ENCODE assay signal across 9 cellular contexts in genomic region chr17:74325743-74326379, GRCh38. TPM values are rescaled to one million over a fixed set of nuclear protein-coding genes. Genes with fewer than 3 reads are reported as not detected.
DNase-seq lines count a peak whose midpoint lies in the region; ATAC-seq and TF ChIP-seq lines count a peak whose summit lies in the region.
"Had no signal": no experiment of that assay in that cellular context is flagged by ENCODE, and none has a peak within 500 bp of the region (broad histone marks: within the 10 kb centered on the region; RNA-seq: fewer than 3 reads in every experiment).

KIF19 (plus strand) TSS chr17:74326226; CDS start chr17:74326350, 124 bp downstream.

- ATAC-seq in IMR-90 (ENCODE audit: low read depth) (peak; percentile 46), GM21515 (IDR thresholded peaks at IDR 0.05; ENCODE audit: unreplicated experiment) (no peak)

- H3K18ac ChIP-seq in IMR-90 (ENCODE audit: low read depth, low read length): no peak within 1 kb of the TSS
- no peak within 1 kb of the TSS for H3K18ac ChIP-seq in trophoblast cell (ENCODE audit: low read length)

- TF ChIP-seq POLR2A in IMR-90 (IDR thresholded peaks at IDR 0.05; ENCODE audit: low read depth, low read length) (no peak), thyroid gland (IDR thresholded peaks at IDR 0.05) (peak in 1 of 2 donors; percentile 42)

- H4K20me1 ChIP-seq in IMR-90 (ENCODE audit: insufficient read depth, low read length) (no peaks in the 10 kb centered on the region), Karpas-422 (ENCODE audit: insufficient read depth, low read depth, low read length) (no peaks in the 10 kb centered on the region)

- H3K4me3 ChIP-seq in GM06990 (replicated peaks; ENCODE audit: low read depth, low read length) (peak within 1 kb of the TSS; percentile 5; the same call in 1 of the 2 replicates), IMR-90 (ENCODE audit: insufficient read depth, low read depth, low read length) (no peak within 1 kb of the TSS), trophoblast cell (ENCODE audit: low read depth, low read length) (peak within 1 kb of the TSS; percentile 39), thyroid gland (replicated peaks in 1 of 3) (peak within 1 kb of the TSS in 2 of 3 donors; percentile 16 to 38), Karpas-422 (ENCODE audit: low read length) (no peak within 1 kb of the TSS)

- H3K4me1 ChIP-seq in IMR-90 (ENCODE audit: control insufficient read depth, insufficient read depth, low read length) (no peaks in the 10 kb centered on the region), trophoblast cell (ENCODE audit: control insufficient read depth in 1 of 2, insufficient read depth in 2 of 2, low read length in 2 of 2) (peaks cover 5 to 6% of the 10 kb centered on the region in 2 experiments), thyroid gland (peaks cover 15 to 27% of the 10 kb centered on the region in 2 donors), Karpas-422 (ENCODE audit: low read length) (no peaks in the 10 kb centered on the region)

- no peak within 1 kb of the TSS for H3K4ac ChIP-seq in IMR-90 (ENCODE audit: low read depth, low read length)
- no peak within 1 kb of the TSS for H3K4ac ChIP-seq in trophoblast cell (ENCODE audit: low read depth, low read length)

- no peak for TF ChIP-seq RAD21 in IMR-90 (IDR thresholded peaks at IDR 0.05; ENCODE audit: low read length)

- H3K79me2 ChIP-seq in trophoblast cell (ENCODE audit: control insufficient read depth, insufficient read depth, low read length, poor library complexity): no peaks in the 10 kb centered on the region
- H3K79me2 ChIP-seq in Karpas-422 (ENCODE audit: low read length): no peaks in the 10 kb centered on the region

- H3K36me3 ChIP-seq in GM06990 (ENCODE audit: control insufficient read depth, insufficient read depth, low read length) (no peaks in the 10 kb centered on the region), IMR-90 (ENCODE audit: control insufficient read depth, insufficient read depth, low read length) (no peaks in the 10 kb centered on the region), trophoblast cell (ENCODE audit: control insufficient read depth in 1 of 2, insufficient read depth in 2 of 2, low read length in 2 of 2) (no peaks in the 10 kb centered on the region), thyroid gland (no peaks in the 10 kb centered on the region), Karpas-422 (ENCODE audit: insufficient read depth, low read length) (no peaks in the 10 kb centered on the region)

- in situ Hi-C loops in IMR-90 (cut with MboI; ENCODE audit: low sequenced_read_pairs): no loop called here

- POLR2A ChIA-PET in IMR-90 (lab: Charles Lee; ENCODE audit: unreplicated experiment): no interaction called here

- H4K5ac ChIP-seq in IMR-90 (ENCODE audit: low read depth, low read length): no peak within 1 kb of the TSS

- H3K23ac ChIP-seq in IMR-90 (ENCODE audit: low read depth, low read length) (no peak within 1 kb of the TSS), trophoblast cell (ENCODE audit: low read length) (no peak within 1 kb of the TSS)

- H3K79me1 ChIP-seq in IMR-90 (ENCODE audit: low read depth in 1 of 2, low read length in 2 of 2): no peaks in the 10 kb centered on the region
- H3K79me1 ChIP-seq in trophoblast cell (ENCODE audit: low read length): no peaks in the 10 kb centered on the region

- no peaks in the 10 kb centered on the region for H3K9me1 ChIP-seq in IMR-90 (ENCODE audit: insufficient read depth, low read length)

- H2BK12ac ChIP-seq in trophoblast cell (ENCODE audit: low read length): no peak within 1 kb of the TSS

- no peak within 1 kb of the TSS for H3K27ac ChIP-seq in IMR-90 (ENCODE audit: insufficient read depth, low read length)
- H3K27ac ChIP-seq in trophoblast cell (ENCODE audit: low read depth, low read length): no peak within 1 kb of the TSS
- H3K27ac ChIP-seq in thyroid gland: peak within 1 kb of the TSS in 1 of 3 donors; percentile 33
- H3K27ac ChIP-seq in Karpas-422 (ENCODE audit: low read length): no peak within 1 kb of the TSS
- H3K27ac ChIP-seq: HL-60 had no signal

- no peak within 1 kb of the TSS for H2BK20ac ChIP-seq in IMR-90 (ENCODE audit: low read depth, low read length)

- peak within 1 kb of the TSS; percentile 32 for H2AFZ ChIP-seq in IMR-90 (replicated peaks; ENCODE audit: low read length, poor library complexity)
- no peak within 1 kb of the TSS for H2AFZ ChIP-seq in trophoblast cell (ENCODE audit: insufficient read depth, low read length, poor library complexity)
- no peak within 1 kb of the TSS for H2AFZ ChIP-seq in Karpas-422 (ENCODE audit: low read length)

- H3K9ac ChIP-seq in IMR-90 (ENCODE audit: low read depth, low read length) (no peak within 1 kb of the TSS), trophoblast cell (ENCODE audit: low read length) (no peak within 1 kb of the TSS), Karpas-422 (ENCODE audit: low read length) (no peak within 1 kb of the TSS)

- dilution Hi-C loops in IMR-90 (cut with HindIII; ENCODE audit: low sequenced_read_pairs, unreplicated experiment): no loop called here

- H3K14ac ChIP-seq in IMR-90 (replicated peaks; ENCODE audit: low read depth, low read length): no peak within 1 kb of the TSS
- no peak within 1 kb of the TSS for H3K14ac ChIP-seq in trophoblast cell (ENCODE audit: low read length)

- H3K27me3 ChIP-seq in GM06990 (replicated peaks; ENCODE audit: control insufficient read depth, insufficient read depth, low read length): peaks cover 5% of the 10 kb centered on the region
- peaks cover 8% of the 10 kb centered on the region for H3K27me3 ChIP-seq in IMR-90 (ENCODE audit: control insufficient read depth, insufficient read depth, low read length)
- peaks cover 23% of the 10 kb centered on the region for H3K27me3 ChIP-seq in trophoblast cell (ENCODE audit: insufficient read depth, low read length)
- H3K27me3 ChIP-seq in thyroid gland: no peaks in the 10 kb centered on the region
- no peaks in the 10 kb centered on the region for H3K27me3 ChIP-seq in Karpas-422 (ENCODE audit: low read length)

- no peak within 1 kb of the TSS for H2BK15ac ChIP-seq in IMR-90 (ENCODE audit: low read depth, low read length)

- TF ChIP-seq CTCF in GM06990 (IDR thresholded peaks at IDR 0.05; ENCODE audit: insufficient read depth, low read length, poor library complexity, severe bottlenecking): no peak
- no peak for TF ChIP-seq CTCF in IMR-90 (conservative IDR thresholded peaks at IDR 0.05; ENCODE audit: low read depth, low read length)
- no peak for TF ChIP-seq CTCF in thyroid gland (IDR thresholded peaks at IDR 0.05)

- peak; percentile 56 for DNase-seq in GM06990 (ENCODE audit: extremely low read depth, insufficient read length)
- DNase-seq in IMR-90: no peak
- peak; percentile 44 for DNase-seq in activated T-cell treated with anti-CD3 and anti-CD28 coated beads for 24 hours (ENCODE audit: low read depth)
- no peak for DNase-seq in glomerular endothelial cell (ENCODE audit: extremely low read depth, low read depth, low spot score)
- DNase-seq in trophoblast cell: peak in 1 of 2 donors; percentile 2
- DNase-seq in thyroid gland: peak; percentile 58 to 70
- DNase-seq in Karpas-422: no peak

- H3K4me2 ChIP-seq in IMR-90 (ENCODE audit: low read depth, low read length) (peak within 1 kb of the TSS; percentile 35; the same call in 1 of the 2 replicates), trophoblast cell (ENCODE audit: low read length) (peak within 1 kb of the TSS; percentile 56), Karpas-422 (ENCODE audit: low read depth, low read length, poor library complexity, severe bottlenecking) (no peak within 1 kb of the TSS)

- BruUV-seq in IMR-90 (replicated peaks; lab: Mats Ljungman, UMichigan): no TSS peak

- no peaks in the 10 kb centered on the region for H3K9me2 ChIP-seq in Karpas-422 (replicated peaks; ENCODE audit: insufficient read depth, low read length)

- H4K8ac ChIP-seq in IMR-90 (ENCODE audit: low read depth in 2 of 2, low read length in 2 of 2) (no peak within 1 kb of the TSS), trophoblast cell (ENCODE audit: low read depth, low read length) (no peak within 1 kb of the TSS)

- no peak within 1 kb of the TSS for H2AK5ac ChIP-seq in IMR-90 (ENCODE audit: low read depth, low read length)
- no peak within 1 kb of the TSS for H2AK5ac ChIP-seq in trophoblast cell (ENCODE audit: low read length)

- no peak within 1 kb of the TSS for H2BK5ac ChIP-seq in IMR-90 (ENCODE audit: low read depth, low read length, poor library complexity, severe bottlenecking)
- no peak within 1 kb of the TSS for H2BK5ac ChIP-seq in trophoblast cell (ENCODE audit: low read depth, low read length, poor library complexity)

- no peak within 1 kb of the TSS for H2BK120ac ChIP-seq in IMR-90 (ENCODE audit: low read depth, low read length)
- H2BK120ac ChIP-seq in trophoblast cell (ENCODE audit: insufficient read depth, low read length, poor library complexity): no peak within 1 kb of the TSS

- H4K91ac ChIP-seq in IMR-90 (ENCODE audit: insufficient read depth, low read depth, low read length) (no peak within 1 kb of the TSS), trophoblast cell (ENCODE audit: low read depth, low read length) (no peak within 1 kb of the TSS)

- peak within 1 kb of the TSS; percentile 52 for H2AK9ac ChIP-seq in IMR-90 (replicated peaks; ENCODE audit: low read depth, low read length, poor library complexity)

- intact Hi-C loops in IMR-90 (cut with micrococcal nuclease): no loop called here
- intact Hi-C loops in thyroid gland (cut with DNase I): no loop called here

- H3K56ac ChIP-seq in IMR-90 (ENCODE audit: extremely low read depth, insufficient read depth, low read length): no peak within 1 kb of the TSS

- CTCF ChIA-PET in IMR-90 (lab: Yijun Ruan, JAX): no interaction called here

- H3K9me3 ChIP-seq in IMR-90 (ENCODE audit: control insufficient read depth, insufficient read depth, low read length) (peaks cover 2% of the 10 kb centered on the region; the same call in 1 of the 2 replicates), trophoblast cell (ENCODE audit: insufficient read depth, low read depth, low read length) (peaks cover 7% of the 10 kb centered on the region), thyroid gland (no peaks in the 10 kb centered on the region), Karpas-422 (ENCODE audit: low read length) (no peaks in the 10 kb centered on the region)

- WGBS in IMR-90 (ENCODE audit: extremely low coverage in 2 of 2, insufficient read length in 1 of 2), 2 experiments: 16% methylated on average over 8 of the region's 73 CpGs; no CpG with 5 or more reads in 1 of the 2 experiments
- no CpG with 5 or more reads among the region's 73 CpGs for WGBS in trophoblast cell (ENCODE audit: extremely low coverage, insufficient coverage, insufficient read length)
- WGBS in thyroid gland, 2 donors: 0 to 3% methylated on average over 8 to 25 of the region's 73 CpGs

- no peak within 1 kb of the TSS for H4K12ac ChIP-seq in trophoblast cell (ENCODE audit: low read depth, low read length)

RNA-seq across cellular contexts. Expression of gene KIF19, which starts in this region (rescaled TPM):
- total RNA-seq in IMR-90 (2012; rRNA removed): not detected in 2 replicates
- polyA plus RNA-seq in IMR-90 (2012; rRNA removed): not detected in 2 replicates
- polyA plus RNA-seq in IMR-90 (2012; cell fraction: cytosol; rRNA removed): not detected in 2 replicates
- polyA plus RNA-seq in IMR-90 (2012; cell fraction: nucleus; rRNA removed; ENCODE audit: low replicate concordance): not detected in 2 replicates
- 17.2 and 21.4 TPM in 2 replicates for total RNA-seq in glomerular endothelial cell
- polyA plus RNA-seq in trophoblast cell (2013): not detected in 2 replicates
- total RNA-seq in thyroid gland: 1 to 10 TPM in 3 of 4 donors, under 1 TPM in 1; 0.94 to 7.7 (median 2.2) TPM
- total RNA-seq in Karpas-422 (2014; rRNA removed; shearing (Covaris generic); ENCODE audit: low replicate concordance): not detected in 2 replicates

Comparison
In these comparisons a context has a peak if more than half of its experiments do, and no peak if none do; other contexts are left out.
1. Peak in ATAC-seq and H3K4me2 ChIP-seq in IMR-90; RNA of the gene not detected or under 1 TPM.
2. DNase-seq: peak in GM06990 (single experiment), activated T-cell treated with anti-CD3 and anti-CD28 coated beads for 24 hours (single experiment) and thyroid gland (2 of 2); none in IMR-90 (single experiment), glomerular endothelial cell (single experiment) and Karpas-422 (single experiment).
3. H3K4me3 ChIP-seq: peak in GM06990 (single experiment), trophoblast cell (single experiment) and thyroid gland (2 of 3); none in IMR-90 (single experiment) and Karpas-422 (single experiment).